ENCODE assay signal across 19 cellular contexts in the genomic region with DNA sequence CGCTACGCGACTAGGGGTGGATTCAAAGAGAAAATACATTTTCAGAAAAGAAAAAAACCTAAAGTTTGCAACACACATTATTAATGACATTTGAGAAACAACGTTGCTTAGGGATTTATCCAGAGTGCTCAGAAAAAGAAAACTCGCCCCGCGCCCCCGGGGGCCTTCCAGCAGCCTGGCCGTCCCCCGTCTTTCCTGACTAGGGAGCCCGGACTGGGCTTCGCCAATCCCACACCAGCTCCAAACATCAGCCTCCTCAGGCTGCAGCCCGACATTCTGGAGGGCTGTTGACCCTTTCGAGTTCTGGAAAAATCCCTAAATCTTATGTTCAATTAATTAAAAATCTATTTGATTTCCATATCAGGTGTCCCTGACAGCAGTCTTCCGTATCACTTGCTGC. TPM values are rescaled to one million over a fixed set of nuclear protein-coding genes. Genes with fewer than 3 reads are reported as not detected.
"Had no signal": no experiment of that assay in that cellular context is flagged by ENCODE, and none has a peak within 500 bp of the region (broad histone marks: within the 10 kb centered on the region; RNA-seq: fewer than 3 reads in every experiment).

No MANE protein-coding gene starts in this region.

- H3K9me3 ChIP-seq: esophagus squamous epithelium, psoas muscle had no signal

- H3K79me2 ChIP-seq: parathyroid adenoma had no signal

- DNase-seq: effector memory CD8-positive, alpha-beta T cell; esophagus squamous epithelium; foreskin fibroblast; psoas muscle; retina; stimulated activated CD4-positive, alpha-beta T cell treated with anti-CD3 and anti-CD28 coated beads, Interleukin-2, amount 100 ng/mL, for 24 hours; stimulated activated CD4-positive, alpha-beta T cell treated with anti-CD3 and anti-CD28 coated beads, Interleukin-4, amount 100 ng/mL, for 4 hours; stimulated activated naive CD4-positive, alpha-beta T cell had no signal

- H3K27ac ChIP-seq: esophagus squamous epithelium, parathyroid adenoma, psoas muscle had no signal

- H3K4me3 Mint-ChIP-seq: central memory CD8-positive, alpha-beta T cell; dendritic cell treated with granulocyte-macrophage colony-stimulating factor and Interleukin-4, amounts not matched to agents 40 ng/mL and 50 ng/mL, for 4 days; effector memory CD8-positive, alpha-beta T cell; mesothelial cell of epicardium; nephron had no signal

- H3K9ac ChIP-seq: parathyroid adenoma had no signal

- H2AFZ ChIP-seq: parathyroid adenoma had no signal

- H3K27ac Mint-ChIP-seq: dendritic cell treated with granulocyte-macrophage colony-stimulating factor and Interleukin-4, amounts not matched to agents 40 ng/mL and 50 ng/mL, for 4 days; effector memory CD8-positive, alpha-beta T cell; mesothelial cell of epicardium; nephron had no signal

- H3K4me1 ChIP-seq: esophagus squamous epithelium had no signal

- H3K4me1 Mint-ChIP-seq: central memory CD8-positive, alpha-beta T cell; mesothelial cell of epicardium had no signal

- H3K27me3 ChIP-seq: esophagus squamous epithelium had no signal

- H3K27me3 Mint-ChIP-seq: central memory CD8-positive, alpha-beta T cell; dendritic cell treated with granulocyte-macrophage colony-stimulating factor and Interleukin-4, amounts not matched to agents 40 ng/mL and 50 ng/mL, for 4 days; effector memory CD8-positive, alpha-beta T cell had no signal

- H3K9me3 Mint-ChIP-seq: central memory CD8-positive, alpha-beta T cell; dendritic cell treated with granulocyte-macrophage colony-stimulating factor and Interleukin-4, amounts not matched to agents 40 ng/mL and 50 ng/mL, for 4 days; effector memory CD8-positive, alpha-beta T cell; mesothelial cell of epicardium; nephron had no signal

- H3K4me3 ChIP-seq: esophagus squamous epithelium, psoas muscle had no signal

RNA-seq across cellular contexts. Expression of gene CLEC2L, which starts 48.6 kb away (rescaled TPM):
- total RNA-seq: epithelial cell of proximal tubule, esophagus squamous epithelium, kidney epithelial cell, lower leg skin, mucosa of gallbladder, myocyte, sciatic nerve had no signal
